15 cellular contexts compared by ENCODE assay signal in genomic region chr13:110528911-110529310, GRCh38. TPM values are rescaled to one million over a fixed set of nuclear protein-coding genes. Genes with fewer than 3 reads are reported as not detected.
DNase-seq lines count a peak whose midpoint lies in the region; ATAC-seq and TF ChIP-seq lines count a peak whose summit lies in the region.
"Had no signal": no experiment of that assay in that cellular context is flagged by ENCODE, and none has a peak within 500 bp of the region (broad histone marks: within the 10 kb centered on the region; RNA-seq: fewer than 3 reads in every experiment).

No MANE protein-coding gene starts in this region.

- H3K9me3 ChIP-seq in Caco-2 = no peaks in the 10 kb centered on the region
- H3K9me3 ChIP-seq in right lobe of liver = no peaks in the 10 kb centered on the region
- H3K9me3 ChIP-seq in smooth muscle cell (replicated peaks; ENCODE audit: low read depth) = no peaks in the 10 kb centered on the region

- TF ChIP-seq CTCF in Caco-2 (IDR thresholded peaks at IDR 0.05; ENCODE audit: insufficient read depth in 1 of 2, low read depth in 1 of 2, low read length in 1 of 2, severe bottlenecking in 1 of 2, unreplicated experiment in 1 of 2) = no peak
- TF ChIP-seq CTCF in WTC11 (IDR thresholded peaks at IDR 0.05) = no peak
- no peak for TF ChIP-seq CTCF in right lobe of liver (IDR thresholded peaks at IDR 0.05)
- no peak for TF ChIP-seq CTCF in smooth muscle cell (IDR thresholded peaks at IDR 0.05; ENCODE audit: borderline replicate concordance, insufficient read depth, poor library complexity, severe bottlenecking)
- no peak for TF ChIP-seq CTCF in foreskin fibroblast (IDR thresholded peaks at IDR 0.05; ENCODE audit: low read depth, low read length)

- DNase-seq in Caco-2 (no peak), WTC11 (ENCODE audit: low spot score) (no peak), right lobe of liver (peak in 1 of 3 donors; percentile 27), smooth muscle cell (lab: John Stamatoyannopoulos, UW; ENCODE audit: unreplicated experiment) (no peak), foreskin fibroblast (no peak), NCI-H2029 treated with DMSO at 0.1 percent for 48 hours (lab: John Stamatoyannopoulos, UW) (no peak), iPS-NIHi7 (ENCODE audit: extremely low spot score) (no peak)
- DNase-seq: HFFc6; natural killer cell; NCI-H2171; NCI-H774; stimulated activated naive B cell treated with anti-CD40 and anti-IgM and Interleukin-4, amounts not matched to agents 10 μg/mL and 1 μg/mL and 100 μg/mL, for 72 hours had no signal

- peaks cover 41% of the 10 kb centered on the region for H3K36me3 Mint-ChIP-seq in Caco-2 (ENCODE audit: insufficient read depth, unreplicated experiment)
- H3K36me3 Mint-ChIP-seq in WTC11 = no peaks in the 10 kb centered on the region; the same call in 1 of the 2 replicates
- H3K36me3 Mint-ChIP-seq: natural killer cell had no signal

- BruUV-seq in Caco-2 (replicated peaks; lab: Mats Ljungman, UMichigan) = no TSS peak

- H3K27me3 Mint-ChIP-seq in Caco-2 (ENCODE audit: insufficient read depth, unreplicated experiment) = no peaks in the 10 kb centered on the region
- H3K27me3 Mint-ChIP-seq in WTC11 (ENCODE audit: low read depth) = no peaks in the 10 kb centered on the region; the same call in 1 of the 2 replicates

- H3K4me3 Mint-ChIP-seq in Caco-2 (ENCODE audit: unreplicated experiment) (no peak overlapping the region), WTC11 (no peak overlapping the region)
- H3K4me3 Mint-ChIP-seq: HFFc6; natural killer cell; stimulated activated naive B cell treated with anti-CD40 and anti-IgM and Interleukin-4, amounts not matched to agents 10 μg/mL and 1 μg/mL and 100 μg/mL, for 72 hours had no signal

- ATAC-seq in WTC11 (no peak; the same call in 1 of the 2 replicates), right lobe of liver (no peak), HG03354 (IDR thresholded peaks at IDR 0.05; ENCODE audit: poor library complexity, severe bottlenecking, unreplicated experiment) (no peak)
- ATAC-seq: esophagus mucosa; natural killer cell; stimulated activated naive B cell treated with anti-CD40 and anti-IgM and Interleukin-4, amounts not matched to agents 10 μg/mL and 1 μg/mL and 100 μg/mL, for 72 hours had no signal

- peak overlapping the region; percentile 45 for H3K4me2 ChIP-seq in smooth muscle cell

- H3K27ac ChIP-seq in right lobe of liver = peak overlapping the region; percentile 70 to 85 (median 78)
- peak overlapping the region; percentile 90 for H3K27ac ChIP-seq in smooth muscle cell (ENCODE audit: low read depth)
- H3K27ac ChIP-seq: RWPE1 had no signal

- no peak for TF ChIP-seq POLR2A in right lobe of liver (IDR thresholded peaks at IDR 0.05)

- H3K4me1 ChIP-seq in Caco-2 (peaks cover 45% of the 10 kb centered on the region), right lobe of liver (peaks cover 2 to 79% (median 38%) of the 10 kb centered on the region in 4 donors), smooth muscle cell (ENCODE audit: low read depth) (peaks cover 3% of the 10 kb centered on the region)

- peak overlapping the region; percentile 33 for H3K9ac ChIP-seq in smooth muscle cell (ENCODE audit: low read depth)

- no peak overlapping the region for H2AFZ ChIP-seq in smooth muscle cell (ENCODE audit: low read depth)

- H3K27ac Mint-ChIP-seq in Caco-2 (ENCODE audit: unreplicated experiment) = peak overlapping the region; percentile 84
- peak overlapping the region; percentile 63; the same call in 1 of the 2 replicates for H3K27ac Mint-ChIP-seq in WTC11
- H3K27ac Mint-ChIP-seq: HFFc6; natural killer cell; stimulated activated naive B cell treated with anti-CD40 and anti-IgM and Interleukin-4, amounts not matched to agents 10 μg/mL and 1 μg/mL and 100 μg/mL, for 72 hours had no signal

- WGBS in right lobe of liver (ENCODE audit: insufficient coverage, low coverage, low lambda C conversion rate, missing lambda C conversion rate) = 61% methylated on average over 2 of the region's 6 CpGs
- WGBS in smooth muscle cell (ENCODE audit: low lambda C conversion rate) = 33% methylated on average over 6 of the region's 6 CpGs

- H3K79me2 ChIP-seq in smooth muscle cell (ENCODE audit: low read depth) = peaks cover 8% of the 10 kb centered on the region

- H3K27me3 ChIP-seq in Caco-2 (replicated peaks; ENCODE audit: control insufficient read depth, insufficient read depth, low read length) (no peaks in the 10 kb centered on the region), right lobe of liver (no peaks in the 10 kb centered on the region), smooth muscle cell (ENCODE audit: low read depth) (no peaks in the 10 kb centered on the region)

- CTCF ChIA-PET in Caco-2 (lab: Charles Lee) (interaction anchor here (1.1 to 2.2 kb wide), 2 partner anchors 22 to 73 kb away, joined by 3 to 33 read pairs; no protein-coding TSS in a partner anchor), WTC11 (lab: Charles Lee) (interaction anchor here (1.8 kb wide), 1 partner anchor 73 kb away, joined by 23 read pairs; no protein-coding TSS in a partner anchor)

- H3K4me1 Mint-ChIP-seq in Caco-2 (ENCODE audit: low read depth, unreplicated experiment) (peaks cover 38% of the 10 kb centered on the region), WTC11 (peaks cover 53% of the 10 kb centered on the region)

- peaks cover 15% of the 10 kb centered on the region for H3F3A ChIP-seq in smooth muscle cell (ENCODE audit: low read depth)

- H3K4me3 ChIP-seq in Caco-2 (ENCODE audit: low read depth, low read length) (no peak overlapping the region), right lobe of liver (no peak overlapping the region), smooth muscle cell (no peak overlapping the region), foreskin fibroblast (ENCODE audit: low read depth in 1 of 2, low read length in 2 of 2) (no peak overlapping the region)

- intact Hi-C loops in Caco-2 (cut with micrococcal nuclease; ENCODE audit: unreplicated experiment) = loop anchor here (5.0 kb wide), 1 partner anchor 33 kb away; the partner anchor contains the start of gene RAB20
- intact Hi-C loops in right lobe of liver (cut with DNase I) = no loop called here

- peaks cover 19% of the 10 kb centered on the region for H4K20me1 ChIP-seq in smooth muscle cell (ENCODE audit: low read depth)

- no peaks in the 10 kb centered on the region; the same call in 1 of the 2 replicates for H3K36me3 ChIP-seq in Caco-2 (ENCODE audit: control insufficient read depth, insufficient read depth, low read length)
- H3K36me3 ChIP-seq in right lobe of liver = no peaks in the 10 kb centered on the region
- H3K36me3 ChIP-seq in smooth muscle cell (ENCODE audit: low read depth) = no peaks in the 10 kb centered on the region

- no peaks in the 10 kb centered on the region for H3K9me3 Mint-ChIP-seq in Caco-2 (ENCODE audit: unreplicated experiment)
- H3K9me3 Mint-ChIP-seq in WTC11 = no peaks in the 10 kb centered on the region
- H3K9me3 Mint-ChIP-seq: HFFc6; natural killer cell; stimulated activated naive B cell treated with anti-CD40 and anti-IgM and Interleukin-4, amounts not matched to agents 10 μg/mL and 1 μg/mL and 100 μg/mL, for 72 hours had no signal

- POLR2A ChIA-PET in Caco-2 (lab: Charles Lee) = no interaction called here
- POLR2A ChIA-PET in WTC11 (lab: Charles Lee) = no interaction called here

TF ChIP-seq in WTC11, 78 proteins besides CTCF, POLR2A, EP300 and RAD21:
- TF ChIP-seq NFE2L1 (CRISPR knock-in tag; IDR thresholded peaks at IDR 0.05) = no peak
- TF ChIP-seq STAT6 (CRISPR knock-in tag; conservative IDR thresholded peaks at IDR 0.05; ENCODE audit: low read depth) = no peak
- no peak for TF ChIP-seq CBFB (CRISPR knock-in tag; IDR thresholded peaks at IDR 0.05; ENCODE audit: low read depth)

RNA-seq across cellular contexts. Expression of gene RAB20, which starts 32.6 kb away (rescaled TPM):
- total RNA-seq in Caco-2 (2022) (37.9 and 40.1 TPM in 2 replicates), WTC11 (2021) (14.3 to 19.0 TPM (median 18.6 TPM) in 3 replicates), right lobe of liver (10 to 100 TPM; 12.5 to 47.2 (median 36.3) TPM), smooth muscle cell (12.6 and 18.0 TPM in 2 replicates)
- polyA plus RNA-seq in smooth muscle cell = 12.9 and 21.8 TPM in 2 replicates
